ENCODE assay signal across 8 cellular contexts in the genomic region with DNA sequence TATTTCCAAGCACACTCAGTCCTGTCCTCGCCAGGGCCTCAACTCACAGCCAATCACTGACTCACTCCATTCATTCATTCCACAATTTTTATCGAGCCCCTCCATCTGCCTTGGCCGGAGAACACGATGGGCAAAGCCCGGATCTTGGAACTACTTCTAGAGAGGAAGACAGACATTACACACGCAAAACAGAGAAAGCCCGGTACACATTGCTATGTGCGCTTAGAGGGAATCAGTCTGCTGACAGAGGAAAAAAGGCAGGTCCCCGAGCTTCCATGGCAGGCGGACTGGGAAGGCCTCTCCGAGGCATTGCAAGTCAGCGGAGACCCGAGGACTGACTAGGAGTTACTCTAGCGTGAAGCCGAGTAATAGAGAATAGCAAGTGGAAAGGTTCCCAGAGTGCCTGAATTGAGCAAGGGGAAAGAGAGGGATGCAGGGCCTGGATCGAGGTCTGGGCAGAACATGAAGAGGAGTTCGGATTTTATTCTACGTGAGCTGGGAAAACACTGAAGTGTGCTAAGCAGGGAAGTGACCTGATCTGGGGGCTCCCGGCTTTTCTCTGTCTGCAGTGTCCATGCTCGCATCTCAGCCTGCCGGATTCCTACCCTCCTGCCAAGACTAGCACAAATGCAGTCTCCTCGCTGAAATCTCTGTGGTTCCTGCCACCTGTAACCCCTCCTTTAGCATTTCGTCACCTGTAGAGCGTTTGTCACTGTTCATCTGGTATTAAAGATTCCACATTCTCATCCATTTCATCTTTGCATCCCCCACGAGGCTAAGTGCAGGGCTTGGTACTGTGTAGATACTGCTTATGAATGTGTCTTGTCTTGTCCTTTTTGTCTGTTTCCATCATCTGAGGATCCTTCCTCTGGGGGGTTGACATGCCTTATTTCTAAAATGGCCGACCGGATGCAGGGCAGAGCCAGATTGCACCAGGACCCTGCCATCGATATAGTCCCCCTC. TPM values are rescaled to one million over a fixed set of nuclear protein-coding genes. Genes with fewer than 3 reads are reported as not detected.
A peak's percentile ranks its signal among the peaks of the same experiment; 100 is the strongest.
DNase-seq lines count a peak whose midpoint lies in the region; ATAC-seq and TF ChIP-seq lines count a peak whose summit lies in the region.

No MANE protein-coding gene starts in this region.

- 29 to 37% (median 36%) methylated on average over 28 of the region's 28 CpGs for WGBS in ovary, 3 donors

- H3K4me1 ChIP-seq in HUES48 (ENCODE audit: control insufficient read depth, insufficient read depth, low read length) (peaks cover 10% of the 10 kb centered on the region), cardiac muscle cell (ENCODE audit: low read depth) (peaks cover 21% of the 10 kb centered on the region), ovary (ENCODE audit: insufficient read depth) (peaks cover 4% of the 10 kb centered on the region)

- TF ChIP-seq CTCF in cardiac muscle cell (IDR thresholded peaks at IDR 0.05; ENCODE audit: low read depth, low read length) (no peak), ovary (IDR thresholded peaks at IDR 0.05) (no peak)

- no peak overlapping the region for H3K9ac ChIP-seq in HUES48 (ENCODE audit: low read depth, low read length)

- peaks cover 4% of the 10 kb centered on the region for H3K36me3 Mint-ChIP-seq in activated T-helper 1 cell treated with anti-CD3 and anti-CD28 coated beads, Interleukin-12 subunit alpha, Interleukin-12 subunit beta, Interleukin-2, Interleukin-4 antibody, amounts not matched to agents 30 ng/mL and 10 ng/mL and 1 ng/mL, durations not matched to agents 14 hours and 24 hours and 36 hours (ENCODE audit: low read depth)

- H3K9me3 Mint-ChIP-seq in activated T-helper 1 cell treated with anti-CD3 and anti-CD28 coated beads, Interleukin-12 subunit alpha, Interleukin-12 subunit beta, Interleukin-2, Interleukin-4 antibody, amounts not matched to agents 30 ng/mL and 10 ng/mL and 1 ng/mL, durations not matched to agents 14 hours and 24 hours and 36 hours: no peaks in the 10 kb centered on the region

- no peaks in the 10 kb centered on the region for H3K9me3 ChIP-seq in HUES48 (ENCODE audit: control insufficient read depth, insufficient read depth, low read length)
- H3K9me3 ChIP-seq in cardiac muscle cell (ENCODE audit: low read depth): no peaks in the 10 kb centered on the region
- H3K9me3 ChIP-seq in ovary: no peaks in the 10 kb centered on the region

- H3K4me3 ChIP-seq in HUES48 (ENCODE audit: low read depth, low read length) (peak overlapping the region; percentile 72), cardiac muscle cell (peak overlapping the region; percentile 96), ovary (peak overlapping the region; percentile 63)

- H3K36me3 ChIP-seq in HUES48 (ENCODE audit: control insufficient read depth, insufficient read depth, low read length) (no peaks in the 10 kb centered on the region), cardiac muscle cell (no peaks in the 10 kb centered on the region), ovary (no peaks in the 10 kb centered on the region)

- no peak for TF ChIP-seq EP300 in ovary (IDR thresholded peaks at IDR 0.05)

- peak; percentile 59 for DNase-seq in DMS53 treated with DMSO at 0.1 percent for 48 hours (lab: John Stamatoyannopoulos, UW; ENCODE audit: unreplicated experiment)
- no peak for DNase-seq in activated T-helper 1 cell treated with anti-CD3 and anti-CD28 coated beads, Interleukin-12 subunit alpha, Interleukin-12 subunit beta, Interleukin-2, Interleukin-4 antibody, amounts not matched to agents 30 ng/mL and 10 ng/mL and 1 ng/mL, durations not matched to agents 14 hours and 24 hours and 36 hours (ENCODE audit: low spot score)
- peak in 1 of 2 donors; percentile 60 for DNase-seq in cardiac muscle cell (ENCODE audit: low read depth in 1 of 2, low spot score in 1 of 2)
- DNase-seq in ovary: peak in 2 of 5 donors; percentile 19 to 27
- no peak for DNase-seq in foreskin melanocyte
- no peak for DNase-seq in activated CD4-positive, alpha-beta T cell treated with anti-CD3 and anti-CD28 coated beads, Interleukin-2, amount 50 U/mL, for 4 hours

- peaks cover 42% of the 10 kb centered on the region for H3K4me1 Mint-ChIP-seq in activated T-helper 1 cell treated with anti-CD3 and anti-CD28 coated beads, Interleukin-12 subunit alpha, Interleukin-12 subunit beta, Interleukin-2, Interleukin-4 antibody, amounts not matched to agents 30 ng/mL and 10 ng/mL and 1 ng/mL, durations not matched to agents 14 hours and 24 hours and 36 hours (ENCODE audit: low read depth)

- intact Hi-C loops in activated T-helper 1 cell treated with anti-CD3 and anti-CD28 coated beads, Interleukin-12 subunit alpha, Interleukin-12 subunit beta, Interleukin-2, Interleukin-4 antibody, amounts not matched to agents 30 ng/mL and 10 ng/mL and 1 ng/mL, durations not matched to agents 14 hours and 24 hours and 36 hours (cut with micrococcal nuclease): loop anchor here (2.0 kb wide), 3 partner anchors 13 to 187 kb away; no protein-coding TSS in a partner anchor
- intact Hi-C loops in ovary (cut with DNase I): loop anchor here in 2 of 4 donors (10.0 kb wide), 2 partner anchors 159 to 169 kb away; a partner anchor contains a TSS

- peak overlapping the region; percentile 26 for H3K27ac Mint-ChIP-seq in activated T-helper 1 cell treated with anti-CD3 and anti-CD28 coated beads, Interleukin-12 subunit alpha, Interleukin-12 subunit beta, Interleukin-2, Interleukin-4 antibody, amounts not matched to agents 30 ng/mL and 10 ng/mL and 1 ng/mL, durations not matched to agents 14 hours and 24 hours and 36 hours

- H3K27me3 Mint-ChIP-seq in activated T-helper 1 cell treated with anti-CD3 and anti-CD28 coated beads, Interleukin-12 subunit alpha, Interleukin-12 subunit beta, Interleukin-2, Interleukin-4 antibody, amounts not matched to agents 30 ng/mL and 10 ng/mL and 1 ng/mL, durations not matched to agents 14 hours and 24 hours and 36 hours (ENCODE audit: insufficient read depth): peaks cover 19% of the 10 kb centered on the region

- H3K27me3 ChIP-seq in HUES48 (ENCODE audit: control insufficient read depth, insufficient read depth, low read length) (peaks cover 28% of the 10 kb centered on the region), cardiac muscle cell (no peaks in the 10 kb centered on the region), ovary (no peaks in the 10 kb centered on the region)

- H3K27ac ChIP-seq in HUES48 (ENCODE audit: low read depth, low read length): no peak overlapping the region
- peak overlapping the region; percentile 83 for H3K27ac ChIP-seq in cardiac muscle cell
- H3K27ac ChIP-seq in ovary: no peak overlapping the region

- no peak for ATAC-seq in GM18858 (IDR thresholded peaks at IDR 0.05; ENCODE audit: unreplicated experiment)

- no peak for TF ChIP-seq POLR2A in ovary (IDR thresholded peaks at IDR 0.05)

- H3K4me3 Mint-ChIP-seq in activated T-helper 1 cell treated with anti-CD3 and anti-CD28 coated beads, Interleukin-12 subunit alpha, Interleukin-12 subunit beta, Interleukin-2, Interleukin-4 antibody, amounts not matched to agents 30 ng/mL and 10 ng/mL and 1 ng/mL, durations not matched to agents 14 hours and 24 hours and 36 hours: peak overlapping the region; percentile 93

RNA-seq across cellular contexts. Expression of a gene that starts 54.0 kb away (rescaled TPM):
- total RNA-seq in activated T-helper 1 cell treated with anti-CD3 and anti-CD28 coated beads, Interleukin-12 subunit alpha, Interleukin-12 subunit beta, Interleukin-2, Interleukin-4 antibody, amounts not matched to agents 30 ng/mL and 10 ng/mL and 1 ng/mL, durations not matched to agents 14 hours and 24 hours and 36 hours: 4.4 and 6.2 TPM in 2 replicates
- total RNA-seq in cardiac muscle cell (39.7 and 54.5 TPM in 2 replicates), ovary (1 to 10 TPM in 6 of 7 donors, under 1 TPM in 1; 0.83 to 2.4 (median 1.5) TPM)
- polyA plus RNA-seq in cardiac muscle cell (26.0 and 48.1 TPM in 2 replicates), ovary (1 to 10 TPM in 1 of 2 donors, under 1 TPM in 1; 0.48 to 2.7 TPM)
